2 cellular contexts compared by ENCODE assay signal in the genomic region with DNA sequence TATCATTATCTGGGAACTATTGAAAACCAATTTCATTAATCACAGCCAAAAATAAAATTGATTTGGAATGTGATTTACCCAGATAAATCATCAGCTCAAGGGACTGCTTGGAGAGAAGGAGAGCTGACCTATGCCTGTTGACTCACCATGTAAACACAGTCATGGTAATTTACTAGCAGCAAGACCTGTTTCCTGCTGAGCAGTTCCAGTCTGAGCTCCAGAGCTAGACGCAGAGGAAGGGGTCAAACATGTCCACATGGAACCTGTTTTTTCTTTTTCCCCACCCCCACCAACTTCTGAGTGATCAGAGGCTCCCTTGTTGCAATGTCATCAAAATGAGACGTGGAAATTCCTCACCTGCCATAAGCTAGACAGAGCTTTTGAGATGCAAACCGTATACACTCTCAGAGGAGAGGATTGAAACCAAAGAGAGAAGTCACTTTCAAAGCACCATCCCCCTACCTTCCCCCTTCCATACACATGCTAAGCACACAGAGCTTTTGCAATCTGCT.
A peak's percentile ranks its signal among the peaks of the same experiment; 100 is the strongest.
TF ChIP-seq lines count a peak whose summit lies in the region.

No MANE protein-coding gene starts in this region.

TF ChIP-seq in IMR-90, 13 proteins besides CTCF, POLR2A, EP300 and RAD21 (continued from another document):
- TF ChIP-seq USF2 (IDR thresholded peaks at IDR 0.05; ENCODE audit: low read depth, low read length) (no peak), CEBPB (IDR thresholded peaks at IDR 0.05; ENCODE audit: low read depth, low read length) (no peak), BHLHE40 (IDR thresholded peaks at IDR 0.05; ENCODE audit: low read depth, low read length) (no peak)

TF ChIP-seq in SK-N-SH, 30 proteins besides CTCF, POLR2A, EP300 and RAD21 (continued from another document):
- TF ChIP-seq, protein P1, sequence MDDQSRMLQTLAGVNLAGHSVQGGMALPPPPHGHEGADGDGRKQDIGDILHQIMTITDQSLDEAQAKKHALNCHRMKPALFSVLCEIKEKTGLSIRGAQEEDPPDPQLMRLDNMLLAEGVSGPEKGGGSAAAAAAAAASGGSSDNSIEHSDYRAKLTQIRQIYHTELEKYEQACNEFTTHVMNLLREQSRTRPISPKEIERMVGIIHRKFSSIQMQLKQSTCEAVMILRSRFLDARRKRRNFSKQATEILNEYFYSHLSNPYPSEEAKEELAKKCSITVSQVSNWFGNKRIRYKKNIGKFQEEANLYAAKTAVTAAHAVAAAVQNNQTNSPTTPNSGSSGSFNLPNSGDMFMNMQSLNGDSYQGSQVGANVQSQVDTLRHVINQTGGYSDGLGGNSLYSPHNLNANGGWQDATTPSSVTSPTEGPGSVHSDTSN (IDR thresholded peaks at IDR 0.05): peak; percentile 68
- no peak for TF ChIP-seq MAX (IDR thresholded peaks at IDR 0.05; ENCODE audit: low read depth)
- TF ChIP-seq FOSL2 (IDR thresholded peaks at IDR 0.05; ENCODE audit: borderline replicate concordance, low read depth): peak; percentile 55; the same call in 1 of the 2 replicates
- no peak; the same call in 1 of the 2 replicates for TF ChIP-seq JUND (IDR thresholded peaks at IDR 0.05)
- 0 out of 2 replicates have a peak, but pooled peaks have one; percentile 18 for TF ChIP-seq SMC3 (IDR thresholded peaks at IDR 0.05; ENCODE audit: low read depth, low read length)
- TF ChIP-seq, protein P2, sequence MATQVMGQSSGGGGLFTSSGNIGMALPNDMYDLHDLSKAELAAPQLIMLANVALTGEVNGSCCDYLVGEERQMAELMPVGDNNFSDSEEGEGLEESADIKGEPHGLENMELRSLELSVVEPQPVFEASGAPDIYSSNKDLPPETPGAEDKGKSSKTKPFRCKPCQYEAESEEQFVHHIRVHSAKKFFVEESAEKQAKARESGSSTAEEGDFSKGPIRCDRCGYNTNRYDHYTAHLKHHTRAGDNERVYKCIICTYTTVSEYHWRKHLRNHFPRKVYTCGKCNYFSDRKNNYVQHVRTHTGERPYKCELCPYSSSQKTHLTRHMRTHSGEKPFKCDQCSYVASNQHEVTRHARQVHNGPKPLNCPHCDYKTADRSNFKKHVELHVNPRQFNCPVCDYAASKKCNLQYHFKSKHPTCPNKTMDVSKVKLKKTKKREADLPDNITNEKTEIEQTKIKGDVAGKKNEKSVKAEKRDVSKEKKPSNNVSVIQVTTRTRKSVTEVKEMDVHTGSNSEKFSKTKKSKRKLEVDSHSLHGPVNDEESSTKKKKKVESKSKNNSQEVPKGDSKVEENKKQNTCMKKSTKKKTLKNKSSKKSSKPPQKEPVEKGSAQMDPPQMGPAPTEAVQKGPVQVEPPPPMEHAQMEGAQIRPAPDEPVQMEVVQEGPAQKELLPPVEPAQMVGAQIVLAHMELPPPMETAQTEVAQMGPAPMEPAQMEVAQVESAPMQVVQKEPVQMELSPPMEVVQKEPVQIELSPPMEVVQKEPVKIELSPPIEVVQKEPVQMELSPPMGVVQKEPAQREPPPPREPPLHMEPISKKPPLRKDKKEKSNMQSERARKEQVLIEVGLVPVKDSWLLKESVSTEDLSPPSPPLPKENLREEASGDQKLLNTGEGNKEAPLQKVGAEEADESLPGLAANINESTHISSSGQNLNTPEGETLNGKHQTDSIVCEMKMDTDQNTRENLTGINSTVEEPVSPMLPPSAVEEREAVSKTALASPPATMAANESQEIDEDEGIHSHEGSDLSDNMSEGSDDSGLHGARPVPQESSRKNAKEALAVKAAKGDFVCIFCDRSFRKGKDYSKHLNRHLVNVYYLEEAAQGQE (IDR thresholded peaks at IDR 0.05; ENCODE audit: low read depth, low read length): no peak
- no peak for TF ChIP-seq NRF1 (IDR thresholded peaks at IDR 0.05; ENCODE audit: low read depth, low read length)
